1 cellular context compared by ENCODE assay signal in the genomic region with DNA sequence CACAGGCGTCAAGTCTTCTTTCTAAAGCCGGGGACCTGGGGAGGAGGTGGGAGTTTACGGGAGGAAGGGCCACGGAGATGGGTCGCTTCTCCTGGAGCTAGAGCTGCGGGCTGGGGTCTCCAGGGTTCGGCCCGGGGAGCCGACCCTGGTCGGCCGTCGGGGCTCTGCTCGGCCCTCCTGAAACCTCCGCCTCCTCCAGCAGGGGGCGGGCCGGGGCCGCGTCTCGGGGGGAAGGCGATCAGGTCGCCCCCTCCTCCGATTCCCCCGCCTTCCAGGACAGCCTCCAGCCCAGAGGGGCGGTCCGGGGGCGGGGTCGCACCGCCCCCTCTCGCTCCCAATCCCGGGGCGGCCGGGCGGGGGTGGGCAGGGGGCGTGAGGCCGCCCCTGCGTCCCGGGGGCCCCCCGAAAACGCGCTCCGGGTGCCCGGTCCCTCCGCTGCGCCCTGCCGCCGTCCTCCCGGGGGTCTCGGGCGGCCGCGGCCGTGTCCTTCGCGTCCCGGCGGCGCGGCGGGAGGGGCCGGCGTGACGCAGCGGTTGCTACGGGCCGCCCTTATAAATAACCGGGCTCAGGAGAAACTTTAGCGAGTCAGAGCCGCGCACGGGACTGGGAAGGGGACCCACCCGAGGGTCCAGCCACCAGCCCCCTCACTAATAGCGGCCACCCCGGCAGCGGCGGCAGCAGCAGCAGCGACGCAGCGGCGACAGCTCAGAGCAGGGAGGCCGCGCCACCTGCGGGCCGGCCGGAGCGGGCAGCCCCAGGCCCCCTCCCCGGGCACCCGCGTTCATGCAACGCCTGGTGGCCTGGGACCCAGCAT.
TF ChIP-seq lines count a peak whose summit lies in the region.

TSS of gene CEBPB (plus strand) at position 580 of the 814 bp plus-strand sequence. CDS start at position 784, 204 bp downstream.

TF ChIP-seq in HepG2, 621 proteins besides CTCF, POLR2A, EP300 and RAD21 (continued from another document and continues in another):
- TF ChIP-seq, protein P1, sequence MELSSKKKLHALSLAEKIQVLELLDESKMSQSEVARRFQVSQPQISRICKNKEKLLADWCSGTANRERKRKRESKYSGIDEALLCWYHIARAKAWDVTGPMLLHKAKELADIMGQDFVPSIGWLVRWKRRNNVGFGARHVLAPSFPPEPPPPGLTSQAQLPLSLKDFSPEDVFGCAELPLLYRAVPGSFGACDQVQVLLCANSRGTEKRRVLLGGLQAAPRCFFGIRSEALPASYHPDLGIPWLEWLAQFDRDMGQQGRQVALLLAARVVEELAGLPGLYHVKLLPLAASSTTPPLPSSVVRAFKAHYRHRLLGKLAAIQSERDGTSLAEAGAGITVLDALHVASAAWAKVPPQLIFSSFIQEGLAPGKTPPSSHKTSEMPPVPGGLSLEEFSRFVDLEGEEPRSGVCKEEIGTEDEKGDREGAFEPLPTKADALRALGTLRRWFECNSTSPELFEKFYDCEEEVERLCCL (CRISPR knock-in tag; IDR thresholded peaks at IDR 0.05; ENCODE audit: borderline replicate concordance) = peak; percentile 9; the same call in 1 of the 2 replicates
- TF ChIP-seq, protein P2, sequence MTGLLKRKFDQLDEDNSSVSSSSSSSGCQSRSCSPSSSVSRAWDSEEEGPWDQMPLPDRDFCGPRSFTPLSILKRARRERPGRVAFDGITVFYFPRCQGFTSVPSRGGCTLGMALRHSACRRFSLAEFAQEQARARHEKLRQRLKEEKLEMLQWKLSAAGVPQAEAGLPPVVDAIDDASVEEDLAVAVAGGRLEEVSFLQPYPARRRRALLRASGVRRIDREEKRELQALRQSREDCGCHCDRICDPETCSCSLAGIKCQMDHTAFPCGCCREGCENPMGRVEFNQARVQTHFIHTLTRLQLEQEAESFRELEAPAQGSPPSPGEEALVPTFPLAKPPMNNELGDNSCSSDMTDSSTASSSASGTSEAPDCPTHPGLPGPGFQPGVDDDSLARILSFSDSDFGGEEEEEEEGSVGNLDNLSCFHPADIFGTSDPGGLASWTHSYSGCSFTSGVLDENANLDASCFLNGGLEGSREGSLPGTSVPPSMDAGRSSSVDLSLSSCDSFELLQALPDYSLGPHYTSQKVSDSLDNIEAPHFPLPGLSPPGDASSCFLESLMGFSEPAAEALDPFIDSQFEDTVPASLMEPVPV (CRISPR knock-in tag; IDR thresholded peaks at IDR 0.05) = no peak; the same call in 1 of the 2 replicates
- TF ChIP-seq EHMT2 (IDR thresholded peaks at IDR 0.05; ENCODE audit: borderline replicate concordance, low read depth, low read length) (no peak), GTF2F1 (IDR thresholded peaks at IDR 0.05; ENCODE audit: low read length) (peak; percentile 96), MEIS2 (CRISPR knock-in tag; IDR thresholded peaks at IDR 0.05) (peak; percentile 84), SKIL (CRISPR knock-in tag; IDR thresholded peaks at IDR 0.05; ENCODE audit: borderline replicate concordance) (no peak; the same call in none of the 2 replicates), KLF12 (CRISPR knock-in tag; IDR thresholded peaks at IDR 0.05; ENCODE audit: borderline replicate concordance) (no peak; the same call in 1 of the 2 replicates), ZNF589 (CRISPR knock-in tag; conservative IDR thresholded peaks at IDR 0.05) (peak; percentile 89), MAFF (IDR thresholded peaks at IDR 0.05; ENCODE audit: low read depth, low read length) (no peak), ZNF776 (CRISPR knock-in tag; IDR thresholded peaks at IDR 0.05) (peak; percentile 66; the same call in 1 of the 2 replicates), ZNF224 (CRISPR knock-in tag; IDR thresholded peaks at IDR 0.05) (no peak), ELF1 (CRISPR knock-in tag; IDR thresholded peaks at IDR 0.05) (0 out of 2 replicates have a peak, but pooled peaks have one; percentile 35), NR3C1 (CRISPR knock-in tag; IDR thresholded peaks at IDR 0.05) (no peak), HMGA1 (CRISPR knock-in tag; conservative IDR thresholded peaks at IDR 0.05) (no peak), ZNF501 (CRISPR knock-in tag; IDR thresholded peaks at IDR 0.05) (no peak), FOXP4 (CRISPR knock-in tag; IDR thresholded peaks at IDR 0.05) (peak; percentile 50), EEA1 (CRISPR knock-in tag; IDR thresholded peaks at IDR 0.05; ENCODE audit: borderline replicate concordance) (peak; percentile 42; the same call in 1 of the 2 replicates), ARID5B (CRISPR knock-in tag; IDR thresholded peaks at IDR 0.05) (peak; percentile 56), PRPF4 (IDR thresholded peaks at IDR 0.05; ENCODE audit: low read depth, low read length, poor library complexity, severe bottlenecking) (no peak), ZNF547 (CRISPR knock-in tag; IDR thresholded peaks at IDR 0.05) (peak; percentile 92; the same call in 1 of the 2 replicates), REL (CRISPR knock-in tag; conservative IDR thresholded peaks at IDR 0.05) (no peak), RBAK (CRISPR knock-in tag; IDR thresholded peaks at IDR 0.05) (no peak), ZNF407 (CRISPR knock-in tag; IDR thresholded peaks at IDR 0.05; ENCODE audit: not compliant biosample characterization) (peak; percentile 80)
- TF ChIP-seq, protein P3, sequence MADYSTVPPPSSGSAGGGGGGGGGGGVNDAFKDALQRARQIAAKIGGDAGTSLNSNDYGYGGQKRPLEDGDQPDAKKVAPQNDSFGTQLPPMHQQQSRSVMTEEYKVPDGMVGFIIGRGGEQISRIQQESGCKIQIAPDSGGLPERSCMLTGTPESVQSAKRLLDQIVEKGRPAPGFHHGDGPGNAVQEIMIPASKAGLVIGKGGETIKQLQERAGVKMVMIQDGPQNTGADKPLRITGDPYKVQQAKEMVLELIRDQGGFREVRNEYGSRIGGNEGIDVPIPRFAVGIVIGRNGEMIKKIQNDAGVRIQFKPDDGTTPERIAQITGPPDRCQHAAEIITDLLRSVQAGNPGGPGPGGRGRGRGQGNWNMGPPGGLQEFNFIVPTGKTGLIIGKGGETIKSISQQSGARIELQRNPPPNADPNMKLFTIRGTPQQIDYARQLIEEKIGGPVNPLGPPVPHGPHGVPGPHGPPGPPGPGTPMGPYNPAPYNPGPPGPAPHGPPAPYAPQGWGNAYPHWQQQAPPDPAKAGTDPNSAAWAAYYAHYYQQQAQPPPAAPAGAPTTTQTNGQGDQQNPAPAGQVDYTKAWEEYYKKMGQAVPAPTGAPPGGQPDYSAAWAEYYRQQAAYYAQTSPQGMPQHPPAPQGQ (CRISPR knock-in tag; IDR thresholded peaks at IDR 0.05; ENCODE audit: borderline replicate concordance) = no peak
- TF ChIP-seq, protein P4, sequence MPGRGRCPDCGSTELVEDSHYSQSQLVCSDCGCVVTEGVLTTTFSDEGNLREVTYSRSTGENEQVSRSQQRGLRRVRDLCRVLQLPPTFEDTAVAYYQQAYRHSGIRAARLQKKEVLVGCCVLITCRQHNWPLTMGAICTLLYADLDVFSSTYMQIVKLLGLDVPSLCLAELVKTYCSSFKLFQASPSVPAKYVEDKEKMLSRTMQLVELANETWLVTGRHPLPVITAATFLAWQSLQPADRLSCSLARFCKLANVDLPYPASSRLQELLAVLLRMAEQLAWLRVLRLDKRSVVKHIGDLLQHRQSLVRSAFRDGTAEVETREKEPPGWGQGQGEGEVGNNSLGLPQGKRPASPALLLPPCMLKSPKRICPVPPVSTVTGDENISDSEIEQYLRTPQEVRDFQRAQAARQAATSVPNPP (CRISPR knock-in tag; IDR thresholded peaks at IDR 0.05) = peak; percentile 21; the same call in 1 of the 2 replicates
